1 cellular context compared by ENCODE assay signal in the genomic region with DNA sequence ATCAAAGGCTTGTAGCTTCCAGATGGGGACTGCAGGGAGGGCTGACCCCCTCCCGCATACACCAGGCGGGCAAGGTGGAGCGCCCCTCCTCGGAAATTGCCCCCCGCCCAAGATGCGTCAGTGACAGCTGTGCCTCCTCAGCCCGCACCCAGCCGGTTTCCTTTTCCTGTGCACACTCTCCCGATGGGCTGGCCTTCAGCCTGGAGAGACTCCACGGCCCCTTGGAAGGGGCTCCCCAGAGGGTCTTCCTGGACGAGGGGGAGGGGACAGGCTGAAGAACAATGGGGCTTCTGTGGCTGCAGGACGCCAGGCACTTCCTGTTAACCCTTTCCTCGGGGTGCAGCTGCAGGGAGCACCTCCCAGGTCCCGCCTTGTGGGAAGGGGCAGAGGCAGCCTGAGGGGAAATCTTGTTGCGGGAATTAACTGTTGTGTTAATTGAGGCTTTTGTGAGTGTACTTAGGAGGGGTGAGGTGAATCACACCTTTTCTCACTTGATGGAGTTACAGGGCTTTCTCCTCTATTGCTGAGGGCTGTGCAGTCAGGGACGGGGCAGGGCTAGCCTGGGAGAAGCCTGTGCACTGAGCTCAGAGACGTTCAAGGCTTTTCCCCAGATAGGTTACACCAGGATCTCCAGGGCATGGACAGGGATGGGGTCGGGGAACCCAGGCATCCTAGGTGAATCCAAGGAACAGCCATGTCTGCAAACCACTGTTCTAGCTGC.
TF ChIP-seq lines count a peak whose summit lies in the region.

No MANE protein-coding gene starts in this region.

TF ChIP-seq in K562, 482 proteins besides CTCF, POLR2A, EP300 and RAD21 (continued from another document and continues in another):
- TF ChIP-seq, protein P1, sequence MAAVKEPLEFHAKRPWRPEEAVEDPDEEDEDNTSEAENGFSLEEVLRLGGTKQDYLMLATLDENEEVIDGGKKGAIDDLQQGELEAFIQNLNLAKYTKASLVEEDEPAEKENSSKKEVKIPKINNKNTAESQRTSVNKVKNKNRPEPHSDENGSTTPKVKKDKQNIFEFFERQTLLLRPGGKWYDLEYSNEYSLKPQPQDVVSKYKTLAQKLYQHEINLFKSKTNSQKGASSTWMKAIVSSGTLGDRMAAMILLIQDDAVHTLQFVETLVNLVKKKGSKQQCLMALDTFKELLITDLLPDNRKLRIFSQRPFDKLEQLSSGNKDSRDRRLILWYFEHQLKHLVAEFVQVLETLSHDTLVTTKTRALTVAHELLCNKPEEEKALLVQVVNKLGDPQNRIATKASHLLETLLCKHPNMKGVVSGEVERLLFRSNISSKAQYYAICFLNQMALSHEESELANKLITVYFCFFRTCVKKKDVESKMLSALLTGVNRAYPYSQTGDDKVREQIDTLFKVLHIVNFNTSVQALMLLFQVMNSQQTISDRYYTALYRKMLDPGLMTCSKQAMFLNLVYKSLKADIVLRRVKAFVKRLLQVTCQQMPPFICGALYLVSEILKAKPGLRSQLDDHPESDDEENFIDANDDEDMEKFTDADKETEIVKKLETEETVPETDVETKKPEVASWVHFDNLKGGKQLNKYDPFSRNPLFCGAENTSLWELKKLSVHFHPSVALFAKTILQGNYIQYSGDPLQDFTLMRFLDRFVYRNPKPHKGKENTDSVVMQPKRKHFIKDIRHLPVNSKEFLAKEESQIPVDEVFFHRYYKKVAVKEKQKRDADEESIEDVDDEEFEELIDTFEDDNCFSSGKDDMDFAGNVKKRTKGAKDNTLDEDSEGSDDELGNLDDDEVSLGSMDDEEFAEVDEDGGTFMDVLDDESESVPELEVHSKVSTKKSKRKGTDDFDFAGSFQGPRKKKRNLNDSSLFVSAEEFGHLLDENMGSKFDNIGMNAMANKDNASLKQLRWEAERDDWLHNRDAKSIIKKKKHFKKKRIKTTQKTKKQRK (IDR thresholded peaks at IDR 0.05; ENCODE audit: borderline replicate concordance, low read depth, low read length), result no peak
- no peak for TF ChIP-seq HMGN3 (IDR thresholded peaks at IDR 0.05; ENCODE audit: borderline replicate concordance, extremely low read depth, insufficient read length, low read depth, low read length)
- TF ChIP-seq NBN (IDR thresholded peaks at IDR 0.05; ENCODE audit: low read depth), result no peak
- no peak for TF ChIP-seq RBM34 (IDR thresholded peaks at IDR 0.05; ENCODE audit: borderline replicate concordance, insufficient read depth, low read length)
- no peak for TF ChIP-seq EZH2 (IDR thresholded peaks at IDR 0.05; ENCODE audit: borderline replicate concordance, low read depth, low read length)
- TF ChIP-seq, protein P2, sequence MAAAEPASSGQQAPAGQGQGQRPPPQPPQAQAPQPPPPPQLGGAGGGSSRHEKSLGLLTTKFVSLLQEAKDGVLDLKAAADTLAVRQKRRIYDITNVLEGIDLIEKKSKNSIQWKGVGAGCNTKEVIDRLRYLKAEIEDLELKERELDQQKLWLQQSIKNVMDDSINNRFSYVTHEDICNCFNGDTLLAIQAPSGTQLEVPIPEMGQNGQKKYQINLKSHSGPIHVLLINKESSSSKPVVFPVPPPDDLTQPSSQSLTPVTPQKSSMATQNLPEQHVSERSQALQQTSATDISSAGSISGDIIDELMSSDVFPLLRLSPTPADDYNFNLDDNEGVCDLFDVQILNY (CRISPR knock-in tag; IDR thresholded peaks at IDR 0.05), result no peak
- TF ChIP-seq YY1 (IDR thresholded peaks at IDR 0.05; ENCODE audit: borderline replicate concordance in 1 of 3, control insufficient read depth in 1 of 3, extremely low read depth in 1 of 3, insufficient read depth in 3 of 3, insufficient read length in 1 of 3, insufficient replicate concordance in 2 of 3, low read depth in 1 of 3, low read length in 2 of 3), result no peak
- TF ChIP-seq, protein P3, sequence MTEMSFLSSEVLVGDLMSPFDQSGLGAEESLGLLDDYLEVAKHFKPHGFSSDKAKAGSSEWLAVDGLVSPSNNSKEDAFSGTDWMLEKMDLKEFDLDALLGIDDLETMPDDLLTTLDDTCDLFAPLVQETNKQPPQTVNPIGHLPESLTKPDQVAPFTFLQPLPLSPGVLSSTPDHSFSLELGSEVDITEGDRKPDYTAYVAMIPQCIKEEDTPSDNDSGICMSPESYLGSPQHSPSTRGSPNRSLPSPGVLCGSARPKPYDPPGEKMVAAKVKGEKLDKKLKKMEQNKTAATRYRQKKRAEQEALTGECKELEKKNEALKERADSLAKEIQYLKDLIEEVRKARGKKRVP (CRISPR knock-in tag; IDR thresholded peaks at IDR 0.05), result no peak
- no peak for TF ChIP-seq DDX20 (tag; IDR thresholded peaks at IDR 0.05; ENCODE audit: low read depth)
- TF ChIP-seq ZNF785 (CRISPR knock-in tag; IDR thresholded peaks at IDR 0.05), result no peak
- no peak for TF ChIP-seq NFIX (CRISPR knock-in tag; IDR thresholded peaks at IDR 0.05; ENCODE audit: low read depth)
- no peak for TF ChIP-seq TAF15 (IDR thresholded peaks at IDR 0.05; ENCODE audit: low read depth, low read length)
- no peak for TF ChIP-seq MTF1 (CRISPR knock-in tag; IDR thresholded peaks at IDR 0.05; ENCODE audit: borderline replicate concordance)
- no peak for TF ChIP-seq STAG1 (CRISPR knock-in tag; IDR thresholded peaks at IDR 0.05; ENCODE audit: borderline replicate concordance)
- TF ChIP-seq, protein P4, sequence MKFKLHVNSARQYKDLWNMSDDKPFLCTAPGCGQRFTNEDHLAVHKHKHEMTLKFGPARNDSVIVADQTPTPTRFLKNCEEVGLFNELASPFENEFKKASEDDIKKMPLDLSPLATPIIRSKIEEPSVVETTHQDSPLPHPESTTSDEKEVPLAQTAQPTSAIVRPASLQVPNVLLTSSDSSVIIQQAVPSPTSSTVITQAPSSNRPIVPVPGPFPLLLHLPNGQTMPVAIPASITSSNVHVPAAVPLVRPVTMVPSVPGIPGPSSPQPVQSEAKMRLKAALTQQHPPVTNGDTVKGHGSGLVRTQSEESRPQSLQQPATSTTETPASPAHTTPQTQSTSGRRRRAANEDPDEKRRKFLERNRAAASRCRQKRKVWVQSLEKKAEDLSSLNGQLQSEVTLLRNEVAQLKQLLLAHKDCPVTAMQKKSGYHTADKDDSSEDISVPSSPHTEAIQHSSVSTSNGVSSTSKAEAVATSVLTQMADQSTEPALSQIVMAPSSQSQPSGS (CRISPR knock-in tag; IDR thresholded peaks at IDR 0.05), result no peak
- TF ChIP-seq, protein P5, sequence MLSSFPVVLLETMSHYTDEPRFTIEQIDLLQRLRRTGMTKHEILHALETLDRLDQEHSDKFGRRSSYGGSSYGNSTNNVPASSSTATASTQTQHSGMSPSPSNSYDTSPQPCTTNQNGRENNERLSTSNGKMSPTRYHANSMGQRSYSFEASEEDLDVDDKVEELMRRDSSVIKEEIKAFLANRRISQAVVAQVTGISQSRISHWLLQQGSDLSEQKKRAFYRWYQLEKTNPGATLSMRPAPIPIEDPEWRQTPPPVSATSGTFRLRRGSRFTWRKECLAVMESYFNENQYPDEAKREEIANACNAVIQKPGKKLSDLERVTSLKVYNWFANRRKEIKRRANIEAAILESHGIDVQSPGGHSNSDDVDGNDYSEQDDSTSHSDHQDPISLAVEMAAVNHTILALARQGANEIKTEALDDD (IDR thresholded peaks at IDR 0.05), result no peak
- no peak for TF ChIP-seq JUNB (CRISPR knock-in tag; conservative IDR thresholded peaks at IDR 0.05)
- TF ChIP-seq, protein P6, sequence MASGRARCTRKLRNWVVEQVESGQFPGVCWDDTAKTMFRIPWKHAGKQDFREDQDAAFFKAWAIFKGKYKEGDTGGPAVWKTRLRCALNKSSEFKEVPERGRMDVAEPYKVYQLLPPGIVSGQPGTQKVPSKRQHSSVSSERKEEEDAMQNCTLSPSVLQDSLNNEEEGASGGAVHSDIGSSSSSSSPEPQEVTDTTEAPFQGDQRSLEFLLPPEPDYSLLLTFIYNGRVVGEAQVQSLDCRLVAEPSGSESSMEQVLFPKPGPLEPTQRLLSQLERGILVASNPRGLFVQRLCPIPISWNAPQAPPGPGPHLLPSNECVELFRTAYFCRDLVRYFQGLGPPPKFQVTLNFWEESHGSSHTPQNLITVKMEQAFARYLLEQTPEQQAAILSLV (tag; IDR thresholded peaks at IDR 0.05), result no peak
- TF ChIP-seq COPS2 (conservative IDR thresholded peaks at IDR 0.05), result no peak
- TF ChIP-seq, protein P7, sequence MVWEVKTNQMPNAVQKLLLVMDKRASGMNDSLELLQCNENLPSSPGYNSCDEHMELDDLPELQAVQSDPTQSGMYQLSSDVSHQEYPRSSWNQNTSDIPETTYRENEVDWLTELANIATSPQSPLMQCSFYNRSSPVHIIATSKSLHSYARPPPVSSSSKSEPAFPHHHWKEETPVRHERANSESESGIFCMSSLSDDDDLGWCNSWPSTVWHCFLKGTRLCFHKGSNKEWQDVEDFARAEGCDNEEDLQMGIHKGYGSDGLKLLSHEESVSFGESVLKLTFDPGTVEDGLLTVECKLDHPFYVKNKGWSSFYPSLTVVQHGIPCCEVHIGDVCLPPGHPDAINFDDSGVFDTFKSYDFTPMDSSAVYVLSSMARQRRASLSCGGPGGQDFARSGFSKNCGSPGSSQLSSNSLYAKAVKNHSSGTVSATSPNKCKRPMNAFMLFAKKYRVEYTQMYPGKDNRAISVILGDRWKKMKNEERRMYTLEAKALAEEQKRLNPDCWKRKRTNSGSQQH (CRISPR knock-in tag; IDR thresholded peaks at IDR 0.05), result no peak
- no peak for TF ChIP-seq NFYB (IDR thresholded peaks at IDR 0.05; ENCODE audit: extremely low read depth, insufficient read length)
- TF ChIP-seq FOXK1 (CRISPR knock-in tag; IDR thresholded peaks at IDR 0.05; ENCODE audit: borderline replicate concordance), result no peak
- no peak for TF ChIP-seq HDAC6 (IDR thresholded peaks at IDR 0.05; ENCODE audit: low read depth, low read length)
- TF ChIP-seq NCOA2 (IDR thresholded peaks at IDR 0.05; ENCODE audit: partially characterized antibody in 2 of 2), result no peak
- TF ChIP-seq, protein P8, sequence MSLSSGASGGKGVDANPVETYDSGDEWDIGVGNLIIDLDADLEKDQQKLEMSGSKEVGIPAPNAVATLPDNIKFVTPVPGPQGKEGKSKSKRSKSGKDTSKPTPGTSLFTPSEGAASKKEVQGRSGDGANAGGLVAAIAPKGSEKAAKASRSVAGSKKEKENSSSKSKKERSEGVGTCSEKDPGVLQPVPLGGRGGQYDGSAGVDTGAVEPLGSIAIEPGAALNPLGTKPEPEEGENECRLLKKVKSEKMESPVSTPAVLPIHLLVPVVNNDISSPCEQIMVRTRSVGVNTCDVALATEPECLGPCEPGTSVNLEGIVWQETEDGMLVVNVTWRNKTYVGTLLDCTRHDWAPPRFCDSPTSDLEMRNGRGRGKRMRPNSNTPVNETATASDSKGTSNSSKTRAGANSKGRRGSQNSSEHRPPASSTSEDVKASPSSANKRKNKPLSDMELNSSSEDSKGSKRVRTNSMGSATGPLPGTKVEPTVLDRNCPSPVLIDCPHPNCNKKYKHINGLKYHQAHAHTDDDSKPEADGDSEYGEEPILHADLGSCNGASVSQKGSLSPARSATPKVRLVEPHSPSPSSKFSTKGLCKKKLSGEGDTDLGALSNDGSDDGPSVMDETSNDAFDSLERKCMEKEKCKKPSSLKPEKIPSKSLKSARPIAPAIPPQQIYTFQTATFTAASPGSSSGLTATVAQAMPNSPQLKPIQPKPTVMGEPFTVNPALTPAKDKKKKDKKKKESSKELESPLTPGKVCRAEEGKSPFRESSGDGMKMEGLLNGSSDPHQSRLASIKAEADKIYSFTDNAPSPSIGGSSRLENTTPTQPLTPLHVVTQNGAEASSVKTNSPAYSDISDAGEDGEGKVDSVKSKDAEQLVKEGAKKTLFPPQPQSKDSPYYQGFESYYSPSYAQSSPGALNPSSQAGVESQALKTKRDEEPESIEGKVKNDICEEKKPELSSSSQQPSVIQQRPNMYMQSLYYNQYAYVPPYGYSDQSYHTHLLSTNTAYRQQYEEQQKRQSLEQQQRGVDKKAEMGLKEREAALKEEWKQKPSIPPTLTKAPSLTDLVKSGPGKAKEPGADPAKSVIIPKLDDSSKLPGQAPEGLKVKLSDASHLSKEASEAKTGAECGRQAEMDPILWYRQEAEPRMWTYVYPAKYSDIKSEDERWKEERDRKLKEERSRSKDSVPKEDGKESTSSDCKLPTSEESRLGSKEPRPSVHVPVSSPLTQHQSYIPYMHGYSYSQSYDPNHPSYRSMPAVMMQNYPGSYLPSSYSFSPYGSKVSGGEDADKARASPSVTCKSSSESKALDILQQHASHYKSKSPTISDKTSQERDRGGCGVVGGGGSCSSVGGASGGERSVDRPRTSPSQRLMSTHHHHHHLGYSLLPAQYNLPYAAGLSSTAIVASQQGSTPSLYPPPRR (CRISPR knock-in tag; IDR thresholded peaks at IDR 0.05; ENCODE audit: borderline replicate concordance), result no peak
- no peak for TF ChIP-seq TCF7 (IDR thresholded peaks at IDR 0.05; ENCODE audit: borderline replicate concordance)
- TF ChIP-seq NR3C1 (CRISPR knock-in tag; IDR thresholded peaks at IDR 0.05), result no peak
- no peak for TF ChIP-seq ZNF778 (CRISPR knock-in tag; IDR thresholded peaks at IDR 0.05)
- TF ChIP-seq NUFIP1 (IDR thresholded peaks at IDR 0.05; ENCODE audit: partially characterized antibody), result no peak
- no peak for TF ChIP-seq ZNF347 (CRISPR knock-in tag; IDR thresholded peaks at IDR 0.05; ENCODE audit: low read depth)
- no peak for TF ChIP-seq SP2 (IDR thresholded peaks at IDR 0.05; ENCODE audit: extremely low read depth, low read depth, low read length, poor library complexity, severe bottlenecking)
- no peak for TF ChIP-seq NR2C2 (CRISPR knock-in tag; IDR thresholded peaks at IDR 0.05)
- no peak for TF ChIP-seq NR2C2 (tag; IDR thresholded peaks at IDR 0.05)
- TF ChIP-seq RUNX1 (IDR thresholded peaks at IDR 0.05; ENCODE audit: low read depth), result no peak
- TF ChIP-seq, protein P9, sequence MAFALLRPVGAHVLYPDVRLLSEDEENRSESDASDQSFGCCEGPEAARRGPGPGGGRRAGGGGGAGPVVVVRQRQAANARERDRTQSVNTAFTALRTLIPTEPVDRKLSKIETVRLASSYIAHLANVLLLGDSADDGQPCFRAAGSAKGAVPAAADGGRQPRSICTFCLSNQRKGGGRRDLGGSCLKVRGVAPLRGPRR (CRISPR knock-in tag; IDR thresholded peaks at IDR 0.05), result no peak
- TF ChIP-seq POLR2H (tag; IDR thresholded peaks at IDR 0.05; ENCODE audit: low read depth), result no peak
- TF ChIP-seq KLF13 (tag; IDR thresholded peaks at IDR 0.05; ENCODE audit: borderline replicate concordance, low read depth), result no peak
- no peak for TF ChIP-seq XRCC4 (IDR thresholded peaks at IDR 0.05; ENCODE audit: extremely low read depth, insufficient read depth, insufficient read length)
